Comparison of ENCODE assay signal across 6 cellular contexts in genomic region chr4:40890199-40890598, GRCh38.
"Had no signal": no experiment of that assay in that cellular context is flagged by ENCODE, and none has a peak within 500 bp of the region (broad histone marks: within the 10 kb centered on the region; RNA-seq: fewer than 3 reads in every experiment).

No MANE protein-coding gene starts in this region.

- H2AFZ ChIP-seq: GM23248 had no signal

- H3K4me1 Mint-ChIP-seq: IgD-negative memory B cell had no signal

- H3K9ac ChIP-seq: GM23248 had no signal

- DNase-seq: GM23248, GOT3, H7, HCEC 1CT, KBM-7 had no signal

- H3K9me3 Mint-ChIP-seq: IgD-negative memory B cell had no signal

- H3K4me3 ChIP-seq: GM23248 had no signal

- H3K4me3 Mint-ChIP-seq: IgD-negative memory B cell had no signal

- H3K27ac Mint-ChIP-seq: IgD-negative memory B cell had no signal

- H3K36me3 Mint-ChIP-seq: IgD-negative memory B cell had no signal

- H3K27ac ChIP-seq: GM23248 had no signal

- H3K27me3 Mint-ChIP-seq: IgD-negative memory B cell had no signal
